In the genomic region with DNA sequence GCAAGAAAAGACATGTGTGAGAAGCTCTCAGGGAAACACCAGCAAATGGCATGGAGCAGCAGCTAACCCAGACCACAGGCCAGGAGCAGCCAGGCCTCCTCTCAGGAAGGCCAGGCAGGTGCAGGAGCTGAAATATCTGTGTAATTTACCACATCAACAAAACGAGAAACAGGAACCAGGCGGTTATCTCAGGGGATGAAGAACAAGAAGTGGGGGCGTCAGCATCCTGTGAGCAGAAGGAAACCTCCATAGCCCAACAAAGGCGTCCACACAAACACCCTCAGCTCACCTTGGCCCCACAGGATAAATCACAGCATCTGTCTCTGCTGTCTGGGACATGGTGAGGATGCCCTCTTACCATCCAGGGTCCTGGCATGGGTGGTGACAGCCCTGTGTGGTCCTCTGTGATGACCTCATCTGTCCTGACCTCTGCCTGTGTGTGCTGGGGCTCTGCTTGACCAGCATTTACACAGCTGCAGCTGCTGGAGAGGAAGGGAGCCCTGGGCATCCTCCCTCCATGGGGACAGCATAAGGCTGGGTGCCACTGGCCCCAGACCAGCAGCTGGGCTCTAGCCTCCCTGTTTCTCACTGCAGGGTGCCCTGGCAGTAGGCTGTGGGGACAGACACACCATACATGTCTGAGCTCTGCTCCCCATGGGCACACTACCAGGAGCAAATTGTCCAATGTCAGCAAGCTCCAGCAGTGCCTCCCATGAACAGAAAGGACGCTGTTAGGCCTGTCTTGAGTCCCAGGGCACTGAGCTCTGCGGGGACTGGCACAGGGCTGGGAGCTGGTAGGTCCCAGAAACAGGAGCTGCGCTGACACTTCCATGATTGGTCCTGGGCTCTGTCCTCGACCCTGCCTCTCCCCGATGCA, we compare ENCODE assay signal across 23 cellular contexts. TPM values are rescaled to one million over a fixed set of nuclear protein-coding genes. Genes with fewer than 3 reads are reported as not detected.
DNase-seq lines count a peak whose midpoint lies in the region; ATAC-seq and TF ChIP-seq lines count a peak whose summit lies in the region.
"Had no signal": no experiment of that assay in that cellular context is flagged by ENCODE, and none has a peak within 500 bp of the region (broad histone marks: within the 10 kb centered on the region; RNA-seq: fewer than 3 reads in every experiment).

No MANE protein-coding gene starts in this region.

- no peak overlapping the region for H3K18ac ChIP-seq in trophoblast cell (ENCODE audit: low read length)

- H3K79me1 ChIP-seq in trophoblast cell (ENCODE audit: low read length), result no peaks in the 10 kb centered on the region

- DNase-seq in COLO668 (lab: John Stamatoyannopoulos, UW; ENCODE audit: unreplicated experiment), result peak; percentile 19
- peak; percentile 33 for DNase-seq in KBM-7
- peak; percentile 66 for DNase-seq in chondrocyte (ENCODE audit: low spot score)
- no peak for DNase-seq in trophoblast cell
- DNase-seq in NCI-H1048 (lab: John Stamatoyannopoulos, UW), result no peak
- DNase-seq in Caco-2, result no peak
- DNase-seq in tibial nerve (ENCODE audit: low spot score in 2 of 2), result no peak
- DNase-seq: activated CD8-positive, alpha-beta memory T cell treated with anti-CD3 and anti-CD28 coated beads, Interleukin-2, amount 50 U/mL, for 4 hours; GM23248; heart right ventricle; naive B cell; NCI-H2081; stimulated activated CD4-positive, alpha-beta T cell treated with anti-CD3 and anti-CD28 coated beads, Interleukin-4, amount 100 ng/mL, for 1 hour had no signal

- H3K9me3 ChIP-seq in trophoblast cell (ENCODE audit: insufficient read depth, low read depth, low read length) (peaks cover 10% of the 10 kb centered on the region), Caco-2 (peaks cover 17% of the 10 kb centered on the region), tibial nerve (peaks cover 0 to 26% (median 6%) of the 10 kb centered on the region in 4 donors)

- intact Hi-C loops in Caco-2 (cut with micrococcal nuclease; ENCODE audit: unreplicated experiment), result no loop called here

- WGBS in trophoblast cell (ENCODE audit: extremely low coverage, insufficient coverage, insufficient read length), result no CpG with 5 or more reads among the region's 9 CpGs
- 48 to 50% methylated on average over 7 to 9 of the region's 9 CpGs for WGBS in tibial nerve, 2 donors

- TF ChIP-seq EP300 in tibial nerve (IDR thresholded peaks at IDR 0.05), result no peak

- H3K36me3 ChIP-seq in trophoblast cell (ENCODE audit: control insufficient read depth in 1 of 2, insufficient read depth in 2 of 2, low read length in 2 of 2), result no peaks in the 10 kb centered on the region
- H3K36me3 ChIP-seq in Caco-2 (ENCODE audit: control insufficient read depth, insufficient read depth, low read length), result no peaks in the 10 kb centered on the region
- H3K36me3 ChIP-seq in tibial nerve, result no peaks in the 10 kb centered on the region
- H3K36me3 ChIP-seq: heart right ventricle, right atrium auricular region had no signal

- in situ Hi-C loops in KBM-7 (cut with MboI; ENCODE audit: low pct_unique_long_range_greater_than_20kb, low sequenced_read_pairs), result no loop called here

- H4K91ac ChIP-seq in trophoblast cell (ENCODE audit: low read depth, low read length), result no peak overlapping the region

- H3K4me2 ChIP-seq in trophoblast cell (ENCODE audit: low read length), result no peak overlapping the region

- no peak overlapping the region for H2BK12ac ChIP-seq in trophoblast cell (ENCODE audit: low read length)

- TF ChIP-seq POLR2A in tibial nerve (IDR thresholded peaks at IDR 0.05), result no peak

- H3K9me3 Mint-ChIP-seq in chondrocyte (ENCODE audit: low read depth) (peaks cover 12% of the 10 kb centered on the region), Caco-2 (ENCODE audit: unreplicated experiment) (peaks cover 12% of the 10 kb centered on the region)

- H3K4ac ChIP-seq in trophoblast cell (ENCODE audit: low read depth, low read length), result no peak overlapping the region

- no peak overlapping the region for H3K27ac ChIP-seq in trophoblast cell (ENCODE audit: low read depth, low read length)
- H3K27ac ChIP-seq in tibial nerve, result no peak overlapping the region
- H3K27ac ChIP-seq: epithelial cell of prostate, GM23248, heart right ventricle, right atrium auricular region, SK-N-MC had no signal

- H2AFZ ChIP-seq in trophoblast cell (ENCODE audit: insufficient read depth, low read length, poor library complexity), result no peak overlapping the region
- H2AFZ ChIP-seq: GM23248 had no signal

- H3K79me2 ChIP-seq in trophoblast cell (ENCODE audit: control insufficient read depth, insufficient read depth, low read length, poor library complexity), result no peaks in the 10 kb centered on the region

- H3K27me3 ChIP-seq in trophoblast cell (ENCODE audit: insufficient read depth, low read length) (no peaks in the 10 kb centered on the region), Caco-2 (replicated peaks; ENCODE audit: control insufficient read depth, insufficient read depth, low read length) (no peaks in the 10 kb centered on the region), tibial nerve (no peaks in the 10 kb centered on the region)
- H3K27me3 ChIP-seq: right atrium auricular region had no signal

- TF ChIP-seq CTCF in chondrocyte (IDR thresholded peaks at IDR 0.05), result no peak
- no peak for TF ChIP-seq CTCF in Caco-2 (IDR thresholded peaks at IDR 0.05; ENCODE audit: insufficient read depth in 1 of 2, low read depth in 1 of 2, low read length in 1 of 2, severe bottlenecking in 1 of 2, unreplicated experiment in 1 of 2)
- TF ChIP-seq CTCF in tibial nerve (IDR thresholded peaks at IDR 0.05), result no peak

- H3K36me3 Mint-ChIP-seq in chondrocyte (ENCODE audit: low read depth) (peaks cover 5% of the 10 kb centered on the region), Caco-2 (ENCODE audit: insufficient read depth, unreplicated experiment) (no peaks in the 10 kb centered on the region)
- H3K36me3 Mint-ChIP-seq: stimulated activated effector memory CD8-positive, alpha-beta T cell treated with anti-CD3 and anti-CD28 coated beads, Interleukin-12 subunit alpha, Interleukin-12 subunit beta, amount 100 ng/mL, for 72 hours had no signal

- H3K4me1 ChIP-seq in trophoblast cell (ENCODE audit: control insufficient read depth in 1 of 2, insufficient read depth in 2 of 2, low read length in 2 of 2), result no peaks in the 10 kb centered on the region
- H3K4me1 ChIP-seq in Caco-2, result peaks cover 4% of the 10 kb centered on the region; the same call in 1 of the 2 replicates
- no peaks in the 10 kb centered on the region for H3K4me1 ChIP-seq in tibial nerve
- H3K4me1 ChIP-seq: heart right ventricle, right atrium auricular region had no signal

- H3K4me1 Mint-ChIP-seq in chondrocyte (ENCODE audit: low read depth), result no peaks in the 10 kb centered on the region
- H3K4me1 Mint-ChIP-seq in Caco-2 (ENCODE audit: low read depth, unreplicated experiment), result no peaks in the 10 kb centered on the region

- H3K23ac ChIP-seq in trophoblast cell (ENCODE audit: low read length), result no peak overlapping the region

- H2AK5ac ChIP-seq in trophoblast cell (ENCODE audit: low read length), result no peak overlapping the region

- H3K27ac Mint-ChIP-seq in chondrocyte (ENCODE audit: unreplicated experiment), result no peak overlapping the region
- H3K27ac Mint-ChIP-seq in Caco-2 (ENCODE audit: unreplicated experiment), result no peak overlapping the region
- H3K27ac Mint-ChIP-seq: activated naive CD4-positive, alpha-beta T cell treated with anti-CD3 and anti-CD28 coated beads, Interleukin-2, amount 50 U/mL, for 24 hours; stimulated activated effector memory CD8-positive, alpha-beta T cell treated with anti-CD3 and anti-CD28 coated beads, Interleukin-12 subunit alpha, Interleukin-12 subunit beta, amount 100 ng/mL, for 72 hours; WTC11 had no signal

- no peak overlapping the region for H3K9ac ChIP-seq in trophoblast cell (ENCODE audit: low read length)
- H3K9ac ChIP-seq: GM23248 had no signal

- H3K27me3 Mint-ChIP-seq in chondrocyte (ENCODE audit: low read depth), result no peaks in the 10 kb centered on the region
- H3K27me3 Mint-ChIP-seq in Caco-2 (ENCODE audit: insufficient read depth, unreplicated experiment), result no peaks in the 10 kb centered on the region

- H3K4me3 Mint-ChIP-seq in chondrocyte (ENCODE audit: unreplicated experiment) (no peak overlapping the region), Caco-2 (ENCODE audit: unreplicated experiment) (no peak overlapping the region)
- H3K4me3 Mint-ChIP-seq: activated naive CD4-positive, alpha-beta T cell treated with anti-CD3 and anti-CD28 coated beads, Interleukin-2, amount 50 U/mL, for 24 hours; CD8-positive, alpha-beta memory T cell; stimulated activated effector memory CD8-positive, alpha-beta T cell treated with anti-CD3 and anti-CD28 coated beads, Interleukin-12 subunit alpha, Interleukin-12 subunit beta, amount 100 ng/mL, for 72 hours; WTC11 had no signal

- no TSS peak for BruUV-seq in Caco-2 (replicated peaks; lab: Mats Ljungman, UMichigan)

- H4K8ac ChIP-seq in trophoblast cell (ENCODE audit: low read depth, low read length), result no peak overlapping the region

- POLR2A ChIA-PET in Caco-2 (lab: Charles Lee), result no interaction called here

- no peak overlapping the region for H2BK120ac ChIP-seq in trophoblast cell (ENCODE audit: insufficient read depth, low read length, poor library complexity)

- ATAC-seq in HG02870 (IDR thresholded peaks at IDR 0.05; ENCODE audit: unreplicated experiment), result no peak
- ATAC-seq: heart right ventricle; left colon; stimulated activated effector memory CD8-positive, alpha-beta T cell treated with anti-CD3 and anti-CD28 coated beads, Interleukin-12 subunit alpha, Interleukin-12 subunit beta, amount 100 ng/mL, for 72 hours; WTC11 had no signal

- CTCF ChIA-PET in Caco-2 (lab: Charles Lee), result no interaction called here

- no peak overlapping the region for H2BK5ac ChIP-seq in trophoblast cell (ENCODE audit: low read depth, low read length, poor library complexity)

- H3K4me3 ChIP-seq in trophoblast cell (ENCODE audit: low read depth, low read length) (peak overlapping the region; percentile 28), Caco-2 (ENCODE audit: low read depth, low read length) (no peak overlapping the region), tibial nerve (no peak overlapping the region)
- H3K4me3 ChIP-seq: GM23248, heart right ventricle, right atrium auricular region, SK-N-MC had no signal

- no peak overlapping the region for H4K12ac ChIP-seq in trophoblast cell (ENCODE audit: low read depth, low read length)

- H3K14ac ChIP-seq in trophoblast cell (ENCODE audit: low read length), result no peak overlapping the region

RNA-seq across cellular contexts. Expression of a gene that starts 34.6 kb away (rescaled TPM):
- total RNA-seq in chondrocyte (0.27 to 0.77 TPM in 2 of 3 replicates, not detected in the other), Caco-2 (2022) (14.1 and 20.9 TPM in 2 replicates), tibial nerve (1 to 10 TPM in 3 of 4 donors, under 1 TPM in 1; 0.30 to 9.8 (median 4.2) TPM)
- 16.3 and 18.5 TPM in 2 replicates for polyA plus RNA-seq in trophoblast cell (2013)
- total RNA-seq: CD8-positive, alpha-beta memory T cell; cerebellum; left colon had no signal
- polyA plus RNA-seq: CD8-positive, alpha-beta memory T cell had no signal

RNA-seq across cellular contexts. Expression of a gene that starts 42.2 kb away (rescaled TPM):
- total RNA-seq in chondrocyte (not detected in 3 replicates), Caco-2 (2022) (not detected in 2 replicates), tibial nerve (not detected)
- polyA plus RNA-seq in trophoblast cell (2013), result 0.37 and 0.74 TPM in 2 replicates
- total RNA-seq: CD8-positive, alpha-beta memory T cell; cerebellum; GM23248; heart right ventricle; right atrium auricular region; WTC11 had no signal
- polyA plus RNA-seq: CD8-positive, alpha-beta memory T cell; heart right ventricle had no signal

Comparison
In these comparisons a context has a peak if more than half of its experiments do, and no peak if none do; other contexts are left out.
1. DNase-seq: peak in COLO668 (single experiment), KBM-7 (single experiment) and chondrocyte (single experiment); none in trophoblast cell (0 of 2), NCI-H1048 (single experiment), Caco-2 (0 of 2) and tibial nerve (0 of 2).